In the genomic region with DNA sequence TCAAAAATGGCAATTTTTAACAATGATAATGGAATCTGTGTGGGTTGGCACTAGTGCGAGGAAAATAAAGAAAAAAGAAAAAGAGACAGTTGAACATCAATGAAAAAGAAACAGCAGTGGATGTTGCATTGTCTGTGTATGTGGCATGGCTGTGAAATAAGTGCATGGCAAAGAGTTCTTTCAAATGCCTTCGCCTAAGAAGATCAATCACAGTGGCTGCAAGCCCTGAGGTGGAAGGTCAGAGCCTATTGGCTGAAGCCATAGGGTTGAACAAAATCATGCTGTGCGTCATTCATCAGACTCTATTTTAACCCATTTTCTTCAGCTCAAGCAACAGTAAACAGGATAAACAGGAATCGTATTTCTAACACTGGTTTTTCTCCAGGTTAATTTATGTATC, we compare ENCODE assay signal across 22 cellular contexts.
DNase-seq lines count a peak whose midpoint lies in the region; ATAC-seq, FAIRE-seq and TF ChIP-seq lines count a peak whose summit lies in the region.
"Had no signal": no experiment of that assay in that cellular context is flagged by ENCODE, and none has a peak within 500 bp of the region (broad histone marks: within the 10 kb centered on the region; RNA-seq: fewer than 3 reads in every experiment).

No MANE protein-coding gene starts in this region.

- H3K27ac ChIP-seq in SK-N-MC (peak overlapping the region; percentile 28; the same call in 1 of the 2 replicates), ectodermal cell (ENCODE audit: insufficient read depth, low read depth, low read length, poor library complexity, severe bottlenecking) (peak overlapping the region; percentile 90)
- H3K27ac ChIP-seq: BLaER1, PC-9 had no signal

- H3K9ac ChIP-seq in SK-N-MC (ENCODE audit: insufficient read length) = no peak overlapping the region
- H3K9ac ChIP-seq: BLaER1 had no signal

- no peak for DNase-seq in SK-N-MC (ENCODE audit: low read depth, low spot score)
- no peak for DNase-seq in nephron progenitor cell
- DNase-seq in retina = peak; percentile 20
- DNase-seq in activated CD4-positive, alpha-beta memory T cell treated with anti-CD3 and anti-CD28 coated beads for 36 hours = no peak
- DNase-seq in H54 (ENCODE audit: insufficient read length, low spot score) = no peak
- DNase-seq: CD4-positive, alpha-beta T cell; DMS 273 treated with DMSO at 0.1 percent for 48 hours; DND-41; MG63; NCI-H187 treated with DMSO at 0.1 percent for 48 hours; NCI-H2107; NCI-H446 treated with DMSO at 0.1 percent for 48 hours; PC-9; SHP77 treated with DMSO at 0.1 percent for 48 hours had no signal

- no peaks in the 10 kb centered on the region for H3K36me3 Mint-ChIP-seq in nephron progenitor cell (ENCODE audit: low read depth)
- no peaks in the 10 kb centered on the region for H3K36me3 Mint-ChIP-seq in activated CD4-positive, alpha-beta memory T cell treated with anti-CD3 and anti-CD28 coated beads for 36 hours

- no peak for FAIRE-seq in H54 (lab: Jason Lieb, UNC)
- FAIRE-seq: GM12878, K562 had no signal

- H3K27me3 ChIP-seq in ectodermal cell (ENCODE audit: control insufficient read depth, insufficient read depth, low read length, poor library complexity, severe bottlenecking) = no peaks in the 10 kb centered on the region
- H3K27me3 ChIP-seq: BLaER1, MG63 had no signal

- CTCF ChIA-PET in activated CD4-positive, alpha-beta memory T cell treated with anti-CD3 and anti-CD28 coated beads for 36 hours (lab: Charles Lee) = no interaction called here

- H3K27ac Mint-ChIP-seq in nephron progenitor cell = peak overlapping the region; percentile 61
- no peak overlapping the region for H3K27ac Mint-ChIP-seq in activated CD4-positive, alpha-beta memory T cell treated with anti-CD3 and anti-CD28 coated beads for 36 hours
- H3K27ac Mint-ChIP-seq: CD4-positive, alpha-beta T cell had no signal

- WGBS in ectodermal cell, 2 experiments = 30 to 31% methylated on average over 4 of the region's 4 CpGs

- POLR2A ChIA-PET in activated CD4-positive, alpha-beta memory T cell treated with anti-CD3 and anti-CD28 coated beads for 36 hours (lab: Charles Lee) = no interaction called here

- H3K9me3 ChIP-seq in SK-N-MC (ENCODE audit: low read depth, low read length) (no peaks in the 10 kb centered on the region; the same call in 1 of the 2 replicates), ectodermal cell (ENCODE audit: control insufficient read depth, low read length) (no peaks in the 10 kb centered on the region)
- H3K9me3 ChIP-seq: BLaER1, MG63 had no signal

- no peak for TF ChIP-seq CTCF in nephron progenitor cell (IDR thresholded peaks at IDR 0.05)

- TF ChIP-seq POLR2A in H54 (IDR thresholded peaks at IDR 0.05; ENCODE audit: low read depth, low read length) = no peak

- intact Hi-C loops in activated CD4-positive, alpha-beta memory T cell treated with anti-CD3 and anti-CD28 coated beads for 36 hours (cut with micrococcal nuclease) = no loop called here

- peaks cover 6% of the 10 kb centered on the region for H3K4me1 ChIP-seq in ectodermal cell (ENCODE audit: control insufficient read depth, insufficient read depth, low read length)
- H3K4me1 ChIP-seq: BLaER1 had no signal

- ATAC-seq in HG03565 (IDR thresholded peaks at IDR 0.05; ENCODE audit: unreplicated experiment) (no peak), HG03159 (IDR thresholded peaks at IDR 0.05; ENCODE audit: unreplicated experiment) (no peak)
- ATAC-seq: GM12878, HepG2, K562, SK-N-SH treated with all-trans-retinoic acid at 6 μM for 48 hours had no signal

- peaks cover 9% of the 10 kb centered on the region for H3K4me1 Mint-ChIP-seq in nephron progenitor cell
- H3K4me1 Mint-ChIP-seq in activated CD4-positive, alpha-beta memory T cell treated with anti-CD3 and anti-CD28 coated beads for 36 hours (ENCODE audit: low read depth) = no peaks in the 10 kb centered on the region

- H3K36me3 ChIP-seq in SK-N-MC (ENCODE audit: insufficient read depth, low read length) (no peaks in the 10 kb centered on the region), ectodermal cell (ENCODE audit: control insufficient read depth, insufficient read depth, low read length) (no peaks in the 10 kb centered on the region)
- H3K36me3 ChIP-seq: BLaER1, MG63 had no signal

- H3K4me3 Mint-ChIP-seq in nephron progenitor cell = no peak overlapping the region
- no peak overlapping the region for H3K4me3 Mint-ChIP-seq in activated CD4-positive, alpha-beta memory T cell treated with anti-CD3 and anti-CD28 coated beads for 36 hours
- H3K4me3 Mint-ChIP-seq: CD4-positive, alpha-beta T cell had no signal

- H3K9me3 Mint-ChIP-seq in nephron progenitor cell = no peaks in the 10 kb centered on the region
- H3K9me3 Mint-ChIP-seq in activated CD4-positive, alpha-beta memory T cell treated with anti-CD3 and anti-CD28 coated beads for 36 hours = peaks cover 2% of the 10 kb centered on the region

- H3K4me3 ChIP-seq in SK-N-MC (no peak overlapping the region), ectodermal cell (ENCODE audit: insufficient read depth, low read depth, low read length) (peak overlapping the region; percentile 4)
- H3K4me3 ChIP-seq: BLaER1, GM12878, K562, MG63, PC-9 had no signal

- no peaks in the 10 kb centered on the region for H3K27me3 Mint-ChIP-seq in nephron progenitor cell (ENCODE audit: low read depth, poor library complexity)
- no peaks in the 10 kb centered on the region for H3K27me3 Mint-ChIP-seq in activated CD4-positive, alpha-beta memory T cell treated with anti-CD3 and anti-CD28 coated beads for 36 hours
- H3K27me3 Mint-ChIP-seq: CD4-positive, alpha-beta T cell had no signal
